In genomic region chr1:6414443-6414844, GRCh38 we compare ENCODE assay signal across 8 cellular contexts. TPM values are rescaled to one million over a fixed set of nuclear protein-coding genes. Genes with fewer than 3 reads are reported as not detected.
DNase-seq lines count a peak whose midpoint lies in the region; ATAC-seq, FAIRE-seq and TF ChIP-seq lines count a peak whose summit lies in the region.

No MANE protein-coding gene starts in this region.

- TF ChIP-seq CTCF in GM20000 (IDR thresholded peaks at IDR 0.05; ENCODE audit: extremely low read depth, missing control alignments), result peak; percentile 27
- peak; percentile 31; the same call in 1 of the 2 replicates for TF ChIP-seq CTCF in LNCaP clone FGC (IDR thresholded peaks at IDR 0.05; ENCODE audit: control insufficient read depth, extremely low read depth, insufficient read depth)
- peak; percentile 95 for TF ChIP-seq CTCF in foreskin keratinocyte (conservative IDR thresholded peaks at IDR 0.05)

- peaks cover 4% of the 10 kb centered on the region for H3K27me3 ChIP-seq in foreskin keratinocyte
- peaks cover 0 to 28% of the 10 kb centered on the region in 2 donors for H3K27me3 ChIP-seq in small intestine (ENCODE audit: control insufficient read depth in 2 of 2, insufficient read depth in 2 of 2, low read length in 2 of 2)

- FAIRE-seq in small intestine (lab: Jason Lieb, UNC), result no peak
- no peak for FAIRE-seq in H54 (lab: Jason Lieb, UNC)

- DNase-seq in EH (ENCODE audit: low read depth) (peak; percentile 63), GM20000 (ENCODE audit: low spot score) (peak; percentile 80), LNCaP clone FGC (ENCODE audit: low read depth) (no peak), foreskin keratinocyte (peak; percentile 100), small intestine (peak; percentile 62), NK-92 (lab: John Stamatoyannopoulos, UW; ENCODE audit: unreplicated experiment) (no peak), H54 (ENCODE audit: insufficient read length, low spot score) (no peak)
- DNase-seq in activated CD4-positive, alpha-beta T cell treated with anti-CD3 and anti-CD28 coated beads, Interleukin-2, amount 50 U/mL, for 1 hour, result peak; percentile 42

- H3K9me3 ChIP-seq in small intestine (ENCODE audit: control insufficient read depth, low read depth), result no peaks in the 10 kb centered on the region

- H3K36me3 ChIP-seq in small intestine (ENCODE audit: control insufficient read depth in 2 of 2, insufficient read depth in 2 of 2, low read length in 2 of 2), result no peaks in the 10 kb centered on the region

- no peak overlapping the region for H3K4me3 ChIP-seq in LNCaP clone FGC (ENCODE audit: low read depth, low read length)
- no peak overlapping the region for H3K4me3 ChIP-seq in small intestine (ENCODE audit: low read depth in 1 of 2, low read length in 2 of 2)

- H3K4me1 ChIP-seq in foreskin keratinocyte (peaks cover 13% of the 10 kb centered on the region), small intestine (ENCODE audit: control insufficient read depth in 2 of 2, insufficient read depth in 1 of 2, low read depth in 1 of 2, low read length in 1 of 2) (peaks cover 2 to 3% of the 10 kb centered on the region in 2 donors)

- ATAC-seq in foreskin keratinocyte, result peak; percentile 90

- H3K27ac ChIP-seq in foreskin keratinocyte (peak overlapping the region; percentile 95), small intestine (ENCODE audit: low read depth in 1 of 2, low read length in 1 of 2) (no peak overlapping the region)

- WGBS in small intestine, 3 donors, result 1 to 5% (median 3%) methylated on average over 15 of the region's 15 CpGs

- TF ChIP-seq POLR2A in H54 (IDR thresholded peaks at IDR 0.05; ENCODE audit: low read depth, low read length), result no peak

RNA-seq across cellular contexts. Expression of gene HES2, which starts 5.3 kb away (rescaled TPM):
- total RNA-seq in foreskin keratinocyte, result 33.0 and 40.3 TPM in 2 replicates
- polyA plus RNA-seq in foreskin keratinocyte (27.0 and 33.7 TPM in 2 replicates), small intestine (1 to 10 TPM in 2 of 3 donors, under 1 TPM in 1; 0.55 to 2.2 (median 1.1) TPM)

RNA-seq across cellular contexts. Expression of gene ESPN, which starts 10.1 kb away (rescaled TPM):
- total RNA-seq in foreskin keratinocyte, result 1.5 and 2.1 TPM in 2 replicates
- polyA plus RNA-seq in foreskin keratinocyte (2.5 and 2.8 TPM in 2 replicates), small intestine (100 to 1,000 TPM in 2 of 3 donors, 10 to 100 TPM in 1; 83.5 to 336 (median 235) TPM)

RNA-seq across cellular contexts. Expression of gene ACOT7, which starts 20.9 kb away (rescaled TPM):
- 138 and 139 TPM in 2 replicates for total RNA-seq in foreskin keratinocyte
- polyA plus RNA-seq in foreskin keratinocyte, result 239 and 257 TPM in 2 replicates
- 10 to 100 TPM; 63.5 to 93.8 (median 83.9) TPM for polyA plus RNA-seq in small intestine

RNA-seq across cellular contexts. Expression of gene TNFRSF25, which starts 51.5 kb away (rescaled TPM):
- total RNA-seq in foreskin keratinocyte, result 19.8 and 34.3 TPM in 2 replicates
- polyA plus RNA-seq in foreskin keratinocyte (25.1 and 40.1 TPM in 2 replicates), small intestine (10 to 100 TPM; 23.0 to 43.2 (median 23.3) TPM)

Comparison
In these comparisons a context has a peak if more than half of its experiments do, and no peak if none do; other contexts are left out.
1. DNase-seq: peak in EH (single experiment), GM20000 (single experiment), activated CD4-positive, alpha-beta T cell treated with anti-CD3 and anti-CD28 coated beads, Interleukin-2, amount 50 U/mL, for 1 hour (single experiment), foreskin keratinocyte (2 of 2) and small intestine (single experiment); none in LNCaP clone FGC (single experiment), NK-92 (single experiment) and H54 (single experiment).
2. CTCF ChIP-seq: peak in every context shown above with its lines; median percentile 95 in foreskin keratinocyte; 31 in LNCaP clone FGC; 27 in GM20000.
3. RNA of gene ESPN, which starts 10.1 kb away (polyA plus RNA-seq): 83.5 to 336 TPM in small intestine; 2.5 to 2.8 TPM in foreskin keratinocyte; every median in the first group is over 10 times any median in the second.